In the genomic region with DNA sequence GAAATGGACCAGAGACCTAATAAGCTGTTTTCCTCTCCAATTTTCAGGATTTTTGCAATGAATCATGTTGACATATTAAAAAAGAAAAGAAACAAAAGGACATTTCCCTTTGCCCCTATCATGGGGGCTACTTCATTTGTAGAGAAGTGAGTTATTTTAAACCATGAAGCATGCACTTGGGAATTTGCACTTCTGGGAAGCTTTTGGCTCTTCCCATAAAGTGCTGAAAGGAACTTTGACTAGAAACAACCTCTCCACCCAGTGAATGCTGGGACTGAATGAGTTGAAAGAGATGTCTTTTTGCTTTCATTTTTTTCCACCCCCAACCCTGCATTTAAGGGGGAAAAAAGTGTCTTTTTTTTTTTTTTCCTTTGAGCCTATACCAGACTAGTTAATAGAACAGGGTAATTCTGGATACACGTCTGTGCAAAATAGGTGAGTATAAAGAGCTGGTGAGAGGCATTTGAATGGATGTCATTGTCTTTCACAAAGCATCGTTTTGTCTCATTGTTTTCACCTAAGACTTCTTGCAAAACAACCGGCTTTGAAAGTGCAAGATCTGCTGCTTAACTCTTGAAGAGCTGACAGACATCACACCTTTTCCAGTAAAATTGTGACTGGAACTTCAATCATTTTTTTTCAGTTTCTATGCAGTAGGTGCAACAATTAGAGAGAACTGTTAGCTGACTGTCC, we compare ENCODE assay signal across 1 cellular context.
TF ChIP-seq lines count a peak whose summit lies in the region.

No MANE protein-coding gene starts in this region.

TF ChIP-seq in H1, 55 proteins besides CTCF, POLR2A, EP300 and RAD21:
- TF ChIP-seq SRF (IDR thresholded peaks at IDR 0.05; ENCODE audit: low read depth, low read length) = no peak
- TF ChIP-seq KDM5A (IDR thresholded peaks at IDR 0.05; ENCODE audit: low read length) = no peak
- TF ChIP-seq GTF2F1 (IDR thresholded peaks at IDR 0.05; ENCODE audit: borderline replicate concordance, low read depth, low read length) = no peak
- TF ChIP-seq SP4 (IDR thresholded peaks at IDR 0.05; ENCODE audit: low read length) = no peak
- TF ChIP-seq SIRT6 (IDR thresholded peaks at IDR 0.05; ENCODE audit: low read length) = no peak
- peak; percentile 12; the same call in 1 of the 2 replicates for TF ChIP-seq CEBPB (IDR thresholded peaks at IDR 0.05; ENCODE audit: low read depth, low read length)
- TF ChIP-seq ZNF274 (IDR thresholded peaks at IDR 0.05; ENCODE audit: borderline replicate concordance, extremely low read depth, low read length) = no peak
- TF ChIP-seq ASH2L (IDR thresholded peaks at IDR 0.05; ENCODE audit: low read length) = peak; percentile 32
- peak; percentile 31 for TF ChIP-seq NANOG (IDR thresholded peaks at IDR 0.05; ENCODE audit: insufficient read depth, low read depth, low read length, poor library complexity, severe bottlenecking)
- TF ChIP-seq E2F6 (IDR thresholded peaks at IDR 0.05) = no peak
- no peak for TF ChIP-seq HDAC6 (IDR thresholded peaks at IDR 0.05; ENCODE audit: low read depth, low read length)
- TF ChIP-seq RFX5 (IDR thresholded peaks at IDR 0.05; ENCODE audit: borderline replicate concordance, low read depth, low read length) = no peak
